Comparison of ENCODE assay signal across 15 cellular contexts in the genomic region with DNA sequence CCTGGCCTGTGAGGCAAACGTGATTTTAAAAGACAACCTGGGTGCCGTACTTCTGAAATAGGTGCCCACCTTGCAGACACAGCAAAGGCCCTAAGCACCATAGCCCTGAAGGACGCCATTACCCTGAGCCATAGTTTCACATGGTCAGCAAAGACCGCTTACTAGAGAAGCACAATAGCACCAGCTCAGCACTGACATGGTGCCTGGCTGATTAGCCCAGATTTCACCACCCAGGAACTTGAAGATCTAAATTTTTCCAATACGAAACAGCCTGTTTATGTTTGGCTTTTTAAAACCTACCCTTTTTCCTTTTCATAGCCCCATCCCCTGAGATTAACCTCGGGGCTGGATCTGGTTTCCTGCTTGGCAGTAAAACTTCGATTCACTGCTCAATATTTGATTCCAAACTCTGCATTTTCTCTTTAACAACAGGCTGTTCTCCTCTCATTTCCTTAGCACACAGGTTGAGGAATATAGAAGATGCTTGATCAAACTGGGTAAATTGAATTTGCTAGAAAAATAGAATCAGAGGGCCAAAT.
"Had no signal": no experiment of that assay in that cellular context is flagged by ENCODE, and none has a peak within 500 bp of the region (broad histone marks: within the 10 kb centered on the region; RNA-seq: fewer than 3 reads in every experiment).

No MANE protein-coding gene starts in this region.

- H3K27ac ChIP-seq: body of pancreas, thoracic aorta had no signal

- H3K4me3 Mint-ChIP-seq: activated CD4-positive, alpha-beta T cell treated with anti-CD3 and anti-CD28 coated beads, Interleukin-2, amount 10 ng/mL, durations not matched to agents 7 days and 5 days; activated naive CD4-positive, alpha-beta T cell treated with anti-CD3 and anti-CD28 coated beads, Interleukin-2, amount 10 ng/mL, durations not matched to agents 7 days and 5 days; endodermal cell; T-helper 1 cell treated with Interleukin-12 subunit alpha and Interleukin-12 subunit beta and Interleukin-4 antibody, amounts not matched to agents 30 μg/mL and 1 μg/mL, for 36 hours; WTC11 had no signal

- H3K4me1 Mint-ChIP-seq: activated CD4-positive, alpha-beta T cell treated with anti-CD3 and anti-CD28 coated beads, Interleukin-2, amount 10 ng/mL, durations not matched to agents 7 days and 5 days; activated naive CD4-positive, alpha-beta T cell treated with anti-CD3 and anti-CD28 coated beads, Interleukin-2, amount 10 ng/mL, durations not matched to agents 7 days and 5 days; endodermal cell had no signal

- H3K9me3 ChIP-seq: body of pancreas, thoracic aorta had no signal

- H3K4me3 ChIP-seq: body of pancreas, thoracic aorta had no signal

- H3K36me3 ChIP-seq: thoracic aorta had no signal

- DNase-seq: activated CD4-positive, alpha-beta T cell treated with anti-CD3 and anti-CD28 coated beads, Interleukin-2, amount 10 ng/mL, durations not matched to agents 7 days and 5 days; activated naive CD4-positive, alpha-beta T cell treated with anti-CD3 and anti-CD28 coated beads, Interleukin-2, amount 10 ng/mL, durations not matched to agents 7 days and 5 days; activated T-cell treated with anti-CD3 and anti-CD28 coated beads for 4 hours; body of pancreas; endodermal cell; erythroblast; mesendoderm; stimulated activated CD4-positive, alpha-beta T cell treated with anti-CD3 and anti-CD28 coated beads, Interleukin-4, amount 100 ng/mL, for 1 hour; stimulated activated CD8-positive, alpha-beta memory T cell treated with anti-CD3 and anti-CD28 coated beads, Interleukin-4, amount 100 ng/mL, for 48 hours; stimulated activated naive CD8-positive, alpha-beta T cell treated with anti-CD3 and anti-CD28 coated beads, Interleukin-15, Interleukin-2, amounts not matched to agents 100 U/mL and 50 U/mL, for 24 hours had no signal

- H3K27ac Mint-ChIP-seq: activated CD4-positive, alpha-beta T cell treated with anti-CD3 and anti-CD28 coated beads, Interleukin-2, amount 10 ng/mL, durations not matched to agents 7 days and 5 days; activated naive CD4-positive, alpha-beta T cell treated with anti-CD3 and anti-CD28 coated beads, Interleukin-2, amount 10 ng/mL, durations not matched to agents 7 days and 5 days; activated T-helper 2 cell treated with anti-CD3 and anti-CD28 coated beads, Interferon-gamma antibody, Interleukin-2, Interleukin-4, amounts not matched to agents 10 μg/mL and 5 μg/mL and 100 μg/mL, durations not matched to agents 14 hours and 24 hours and 36 hours; endodermal cell; T-helper 1 cell treated with Interleukin-12 subunit alpha and Interleukin-12 subunit beta and Interleukin-4 antibody, amounts not matched to agents 30 μg/mL and 1 μg/mL, for 36 hours; WTC11 had no signal

- H3K27me3 ChIP-seq: body of pancreas had no signal

- ATAC-seq: body of pancreas; SK-N-SH treated with all-trans-retinoic acid at 6 μM for 48 hours; stimulated activated naive CD8-positive, alpha-beta T cell treated with anti-CD3 and anti-CD28 coated beads, Interleukin-15, Interleukin-2, amounts not matched to agents 100 U/mL and 50 U/mL, for 24 hours; WTC11 had no signal

- H3K9me3 Mint-ChIP-seq: activated CD4-positive, alpha-beta T cell treated with anti-CD3 and anti-CD28 coated beads, Interleukin-2, amount 10 ng/mL, durations not matched to agents 7 days and 5 days; activated naive CD4-positive, alpha-beta T cell treated with anti-CD3 and anti-CD28 coated beads, Interleukin-2, amount 10 ng/mL, durations not matched to agents 7 days and 5 days; activated T-helper 2 cell treated with anti-CD3 and anti-CD28 coated beads, Interferon-gamma antibody, Interleukin-2, Interleukin-4, amounts not matched to agents 10 μg/mL and 5 μg/mL and 100 μg/mL, durations not matched to agents 14 hours and 24 hours and 36 hours; endodermal cell; T-helper 1 cell treated with Interleukin-12 subunit alpha and Interleukin-12 subunit beta and Interleukin-4 antibody, amounts not matched to agents 30 μg/mL and 1 μg/mL, for 36 hours; WTC11 had no signal

- H3K36me3 Mint-ChIP-seq: activated naive CD4-positive, alpha-beta T cell treated with anti-CD3 and anti-CD28 coated beads, Interleukin-2, amount 10 ng/mL, durations not matched to agents 7 days and 5 days; WTC11 had no signal

- H3K4me1 ChIP-seq: body of pancreas had no signal

- H3K27me3 Mint-ChIP-seq: activated CD4-positive, alpha-beta T cell treated with anti-CD3 and anti-CD28 coated beads, Interleukin-2, amount 10 ng/mL, durations not matched to agents 7 days and 5 days; activated naive CD4-positive, alpha-beta T cell treated with anti-CD3 and anti-CD28 coated beads, Interleukin-2, amount 10 ng/mL, durations not matched to agents 7 days and 5 days had no signal
